2 cellular contexts compared by ENCODE assay signal in genomic region chr1:11948822-11949458, GRCh38.
TF ChIP-seq lines count a peak whose summit lies in the region.

No MANE protein-coding gene starts in this region.

TF ChIP-seq in HCT116, 20 proteins besides CTCF, POLR2A, EP300 and RAD21 (continued from another document):
- TF ChIP-seq REST (IDR thresholded peaks at IDR 0.05; ENCODE audit: low read depth) (no peak), POLR2AphosphoS5 (IDR thresholded peaks at IDR 0.05; ENCODE audit: low read depth, low read length) (no peak; the same call in 1 of the 2 replicates), ELF1 (IDR thresholded peaks at IDR 0.05; ENCODE audit: borderline replicate concordance, low read depth) (no peak), EZH2phosphoT487 (IDR thresholded peaks at IDR 0.05; ENCODE audit: borderline replicate concordance) (no peak), MAX (IDR thresholded peaks at IDR 0.05) (no peak), TCF7L2 (IDR thresholded peaks at IDR 0.05; ENCODE audit: borderline replicate concordance, extremely low read depth, insufficient read depth, insufficient read length) (no peak)

TF ChIP-seq in SK-N-SH treated with all-trans-retinoic acid at 6 μM for 48 hours, 23 proteins besides CTCF, POLR2A, EP300 and RAD21 (continued from another document):
- TF ChIP-seq POU6F1 (CRISPR knock-in tag; IDR thresholded peaks at IDR 0.05; ENCODE audit: borderline replicate concordance, low read depth) (no peak), ESRRG (CRISPR knock-in tag; IDR thresholded peaks at IDR 0.05) (no peak), ZC3H10 (CRISPR knock-in tag; IDR thresholded peaks at IDR 0.05) (no peak)
